Comparison of ENCODE assay signal across 1 cellular context in genomic region chr12:122508163-122508562, GRCh38.
TF ChIP-seq lines count a peak whose summit lies in the region.

No MANE protein-coding gene starts in this region.

TF ChIP-seq in WTC11, 78 proteins besides CTCF, POLR2A, EP300 and RAD21 (continued from another document):
- TF ChIP-seq PRDM15 (CRISPR knock-in tag; IDR thresholded peaks at IDR 0.05) (no peak), GTF2I (CRISPR knock-in tag; conservative IDR thresholded peaks at IDR 0.05) (no peak), ZNF532 (CRISPR knock-in tag; IDR thresholded peaks at IDR 0.05; ENCODE audit: borderline replicate concordance) (no peak), ZMAT4 (CRISPR knock-in tag; IDR thresholded peaks at IDR 0.05) (no peak), PRRX2 (CRISPR knock-in tag; IDR thresholded peaks at IDR 0.05) (no peak), ZSCAN18 (CRISPR knock-in tag; IDR thresholded peaks at IDR 0.05) (no peak), PREB (CRISPR knock-in tag; IDR thresholded peaks at IDR 0.05; ENCODE audit: borderline replicate concordance) (no peak), ZNF232 (CRISPR knock-in tag; IDR thresholded peaks at IDR 0.05) (no peak), SMAD4 (CRISPR knock-in tag; IDR thresholded peaks at IDR 0.05) (no peak), IRF1 (CRISPR knock-in tag; IDR thresholded peaks at IDR 0.05) (no peak), ARID4B (CRISPR knock-in tag; IDR thresholded peaks at IDR 0.05; ENCODE audit: borderline replicate concordance) (no peak)
